Comparison of ENCODE assay signal across 1 cellular context in the genomic region with DNA sequence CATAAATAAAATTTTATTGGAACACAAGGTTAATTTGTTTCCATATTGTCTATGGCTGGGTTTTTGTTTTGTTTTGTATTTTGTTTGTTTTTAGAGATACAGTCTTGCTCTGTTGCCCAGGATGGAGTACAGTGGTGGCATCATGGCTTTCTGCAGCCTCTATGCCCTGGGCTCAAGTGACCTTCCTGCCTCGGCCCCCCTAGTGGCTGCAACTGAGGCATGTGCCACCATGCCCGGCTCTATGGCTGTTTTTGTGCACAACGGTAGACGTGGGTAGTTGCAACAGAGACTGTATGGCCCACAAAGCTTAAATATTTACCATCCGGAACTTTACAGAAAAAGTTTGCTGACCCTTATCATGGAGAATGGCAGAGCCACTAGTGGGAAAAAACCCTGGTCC.
TF ChIP-seq lines count a peak whose summit lies in the region.

No MANE protein-coding gene starts in this region.

TF ChIP-seq in WTC11, 78 proteins besides CTCF, POLR2A, EP300 and RAD21:
- TF ChIP-seq FOXP4 (CRISPR knock-in tag; IDR thresholded peaks at IDR 0.05) (no peak), RORB (CRISPR knock-in tag; IDR thresholded peaks at IDR 0.05) (no peak), OVOL2 (CRISPR knock-in tag; IDR thresholded peaks at IDR 0.05; ENCODE audit: borderline replicate concordance) (no peak), SMAD4 (CRISPR knock-in tag; IDR thresholded peaks at IDR 0.05) (no peak), ZNF281 (CRISPR knock-in tag; IDR thresholded peaks at IDR 0.05) (no peak), ZNF263 (CRISPR knock-in tag; IDR thresholded peaks at IDR 0.05; ENCODE audit: low read depth) (no peak), ZNF425 (CRISPR knock-in tag; conservative IDR thresholded peaks at IDR 0.05) (no peak), JAZF1 (CRISPR knock-in tag; IDR thresholded peaks at IDR 0.05) (no peak), JUN (CRISPR knock-in tag; IDR thresholded peaks at IDR 0.05) (no peak), AFF4 (CRISPR knock-in tag; IDR thresholded peaks at IDR 0.05; ENCODE audit: borderline replicate concordance) (no peak)
- TF ChIP-seq, protein P1, sequence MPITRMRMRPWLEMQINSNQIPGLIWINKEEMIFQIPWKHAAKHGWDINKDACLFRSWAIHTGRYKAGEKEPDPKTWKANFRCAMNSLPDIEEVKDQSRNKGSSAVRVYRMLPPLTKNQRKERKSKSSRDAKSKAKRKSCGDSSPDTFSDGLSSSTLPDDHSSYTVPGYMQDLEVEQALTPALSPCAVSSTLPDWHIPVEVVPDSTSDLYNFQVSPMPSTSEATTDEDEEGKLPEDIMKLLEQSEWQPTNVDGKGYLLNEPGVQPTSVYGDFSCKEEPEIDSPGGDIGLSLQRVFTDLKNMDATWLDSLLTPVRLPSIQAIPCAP (CRISPR knock-in tag; IDR thresholded peaks at IDR 0.05) = no peak
- TF ChIP-seq, protein P2, sequence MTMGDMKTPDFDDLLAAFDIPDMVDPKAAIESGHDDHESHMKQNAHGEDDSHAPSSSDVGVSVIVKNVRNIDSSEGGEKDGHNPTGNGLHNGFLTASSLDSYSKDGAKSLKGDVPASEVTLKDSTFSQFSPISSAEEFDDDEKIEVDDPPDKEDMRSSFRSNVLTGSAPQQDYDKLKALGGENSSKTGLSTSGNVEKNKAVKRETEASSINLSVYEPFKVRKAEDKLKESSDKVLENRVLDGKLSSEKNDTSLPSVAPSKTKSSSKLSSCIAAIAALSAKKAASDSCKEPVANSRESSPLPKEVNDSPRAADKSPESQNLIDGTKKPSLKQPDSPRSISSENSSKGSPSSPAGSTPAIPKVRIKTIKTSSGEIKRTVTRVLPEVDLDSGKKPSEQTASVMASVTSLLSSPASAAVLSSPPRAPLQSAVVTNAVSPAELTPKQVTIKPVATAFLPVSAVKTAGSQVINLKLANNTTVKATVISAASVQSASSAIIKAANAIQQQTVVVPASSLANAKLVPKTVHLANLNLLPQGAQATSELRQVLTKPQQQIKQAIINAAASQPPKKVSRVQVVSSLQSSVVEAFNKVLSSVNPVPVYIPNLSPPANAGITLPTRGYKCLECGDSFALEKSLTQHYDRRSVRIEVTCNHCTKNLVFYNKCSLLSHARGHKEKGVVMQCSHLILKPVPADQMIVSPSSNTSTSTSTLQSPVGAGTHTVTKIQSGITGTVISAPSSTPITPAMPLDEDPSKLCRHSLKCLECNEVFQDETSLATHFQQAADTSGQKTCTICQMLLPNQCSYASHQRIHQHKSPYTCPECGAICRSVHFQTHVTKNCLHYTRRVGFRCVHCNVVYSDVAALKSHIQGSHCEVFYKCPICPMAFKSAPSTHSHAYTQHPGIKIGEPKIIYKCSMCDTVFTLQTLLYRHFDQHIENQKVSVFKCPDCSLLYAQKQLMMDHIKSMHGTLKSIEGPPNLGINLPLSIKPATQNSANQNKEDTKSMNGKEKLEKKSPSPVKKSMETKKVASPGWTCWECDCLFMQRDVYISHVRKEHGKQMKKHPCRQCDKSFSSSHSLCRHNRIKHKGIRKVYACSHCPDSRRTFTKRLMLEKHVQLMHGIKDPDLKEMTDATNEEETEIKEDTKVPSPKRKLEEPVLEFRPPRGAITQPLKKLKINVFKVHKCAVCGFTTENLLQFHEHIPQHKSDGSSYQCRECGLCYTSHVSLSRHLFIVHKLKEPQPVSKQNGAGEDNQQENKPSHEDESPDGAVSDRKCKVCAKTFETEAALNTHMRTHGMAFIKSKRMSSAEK (CRISPR knock-in tag; IDR thresholded peaks at IDR 0.05; ENCODE audit: borderline replicate concordance) = no peak
- TF ChIP-seq, protein P3, sequence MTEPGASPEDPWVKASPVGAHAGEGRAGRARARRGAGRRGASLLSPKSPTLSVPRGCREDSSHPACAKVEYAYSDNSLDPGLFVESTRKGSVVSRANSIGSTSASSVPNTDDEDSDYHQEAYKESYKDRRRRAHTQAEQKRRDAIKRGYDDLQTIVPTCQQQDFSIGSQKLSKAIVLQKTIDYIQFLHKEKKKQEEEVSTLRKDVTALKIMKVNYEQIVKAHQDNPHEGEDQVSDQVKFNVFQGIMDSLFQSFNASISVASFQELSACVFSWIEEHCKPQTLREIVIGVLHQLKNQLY (CRISPR knock-in tag; IDR thresholded peaks at IDR 0.05) = no peak
